Comparison of ENCODE assay signal across 16 cellular contexts in genomic region chr15:25532269-25532668, GRCh38.
DNase-seq lines count a peak whose midpoint lies in the region; ATAC-seq and TF ChIP-seq lines count a peak whose summit lies in the region.
"Had no signal": no experiment of that assay in that cellular context is flagged by ENCODE, and none has a peak within 500 bp of the region (broad histone marks: within the 10 kb centered on the region; RNA-seq: fewer than 3 reads in every experiment).

No MANE protein-coding gene starts in this region.

- no peak overlapping the region for H3K4me3 Mint-ChIP-seq in brain
- H3K4me3 Mint-ChIP-seq: CD4-positive, alpha-beta memory T cell; HFFc6 had no signal

- peak; percentile 59 to 84 (median 67) for ATAC-seq in heart left ventricle
- ATAC-seq in right cardiac atrium, result peak; percentile 28 to 74
- ATAC-seq: A549 had no signal

- no peak overlapping the region for H3K4me3 ChIP-seq in heart left ventricle
- no peak overlapping the region for H3K4me3 ChIP-seq in left ventricle myocardium inferior
- no peak overlapping the region for H3K4me3 ChIP-seq in right cardiac atrium (ENCODE audit: low read length)
- H3K4me3 ChIP-seq: A549 had no signal

- H3K9me3 Mint-ChIP-seq in brain, result peaks cover 10 to 18% (median 14%) of the 10 kb centered on the region in 5 experiments
- H3K9me3 Mint-ChIP-seq: HFFc6 had no signal

- H3K9me3 ChIP-seq in heart left ventricle, result peaks cover 0 to 8% (median 0%) of the 10 kb centered on the region in 12 donors
- H3K9me3 ChIP-seq in left ventricle myocardium inferior (replicated peaks), result peaks cover 9% of the 10 kb centered on the region
- no peaks in the 10 kb centered on the region for H3K9me3 ChIP-seq in right cardiac atrium (ENCODE audit: control insufficient read depth, low read length)
- H3K9me3 ChIP-seq: BE2C had no signal

- TF ChIP-seq CTCF in heart left ventricle (IDR thresholded peaks at IDR 0.05), result no peak
- TF ChIP-seq CTCF in left ventricle myocardium inferior (IDR thresholded peaks at IDR 0.05; ENCODE audit: borderline replicate concordance), result no peak
- no peak for TF ChIP-seq CTCF in brain (conservative IDR thresholded peaks at IDR 0.05)

- peaks cover 4% of the 10 kb centered on the region for H3K36me3 Mint-ChIP-seq in brain
- H3K36me3 Mint-ChIP-seq: CD4-positive, alpha-beta memory T cell had no signal

- H3K27ac ChIP-seq in heart left ventricle, result no peak overlapping the region
- no peak overlapping the region for H3K27ac ChIP-seq in left ventricle myocardium inferior (replicated peaks)
- H3K27ac ChIP-seq in right cardiac atrium (ENCODE audit: low read length), result no peak overlapping the region
- H3K27ac ChIP-seq: A549, C4-2B, HL-60 had no signal

- H3K27me3 ChIP-seq in heart left ventricle (no peaks in the 10 kb centered on the region), left ventricle myocardium inferior (ENCODE audit: low read depth) (peaks cover 4% of the 10 kb centered on the region), right cardiac atrium (ENCODE audit: control insufficient read depth, insufficient read depth) (no peaks in the 10 kb centered on the region)
- H3K27me3 ChIP-seq: BE2C had no signal

- no peaks in the 10 kb centered on the region for H3K27me3 Mint-ChIP-seq in brain
- H3K27me3 Mint-ChIP-seq: CD4-positive, alpha-beta memory T cell had no signal

- H3K27ac Mint-ChIP-seq in brain, result peak overlapping the region in 3 of 5 experiments; percentile 40 to 87 (median 43)
- H3K27ac Mint-ChIP-seq: CD4-positive, alpha-beta memory T cell; HFFc6 had no signal

- H3K36me3 ChIP-seq in heart left ventricle, result no peaks in the 10 kb centered on the region
- H3K36me3 ChIP-seq in left ventricle myocardium inferior, result no peaks in the 10 kb centered on the region
- H3K36me3 ChIP-seq: BE2C had no signal

- H3K4me1 ChIP-seq in heart left ventricle (peaks cover 0 to 12% (median 0%) of the 10 kb centered on the region in 12 donors), left ventricle myocardium inferior (peaks cover 15% of the 10 kb centered on the region), right cardiac atrium (ENCODE audit: control insufficient read depth, insufficient read depth, low read length) (no peaks in the 10 kb centered on the region)
- H3K4me1 ChIP-seq: A549, BE2C had no signal

- TF ChIP-seq POLR2A in heart left ventricle (IDR thresholded peaks at IDR 0.05), result no peak

- peaks cover 23% of the 10 kb centered on the region for H3K4me1 Mint-ChIP-seq in brain
- H3K4me1 Mint-ChIP-seq: CD4-positive, alpha-beta memory T cell had no signal

- DNase-seq in heart left ventricle (no peak), left ventricle myocardium inferior (no peak), right cardiac atrium (no peak), DMS79 (lab: John Stamatoyannopoulos, UW) (no peak), pons (ENCODE audit: low spot score) (no peak)
- DNase-seq: BE2C; CD4-positive, alpha-beta memory T cell; DMS79 treated with DMSO at 0.1 percent for 48 hours; EL; GDM1; HCEC 1CT; HFFc6 had no signal

- intact Hi-C loops in heart left ventricle (cut with DNase I) (loop anchor here in 1 of 10 donors (10.0 kb wide), 1 partner anchor 153 kb away; no protein-coding TSS in a partner anchor), left ventricle myocardium inferior (cut with micrococcal nuclease) (no loop called here), right cardiac atrium (cut with DNase I) (no loop called here)
